Comparison of ENCODE assay signal across 9 cellular contexts in genomic region chr7:98870807-98871491, GRCh38. TPM values are rescaled to one million over a fixed set of nuclear protein-coding genes. Genes with fewer than 3 reads are reported as not detected.
DNase-seq lines count a peak whose midpoint lies in the region; ATAC-seq and TF ChIP-seq lines count a peak whose summit lies in the region.
"Had no signal": no experiment of that assay in that cellular context is flagged by ENCODE, and none has a peak within 500 bp of the region (broad histone marks: within the 10 kb centered on the region; RNA-seq: fewer than 3 reads in every experiment).

No MANE protein-coding gene starts in this region.

- peak overlapping the region; percentile 79 for H3K4me3 ChIP-seq in thoracic aorta
- peak overlapping the region in 1 of 2 donors; percentile 49 for H3K4me3 ChIP-seq in vagina

- H3K4me3 Mint-ChIP-seq in activated CD4-positive, alpha-beta memory T cell treated with anti-CD3 and anti-CD28 coated beads for 36 hours: peak overlapping the region; percentile 66
- no peak overlapping the region for H3K4me3 Mint-ChIP-seq in glutamatergic neuron (ENCODE audit: unreplicated experiment)

- H3K27me3 Mint-ChIP-seq in activated CD4-positive, alpha-beta memory T cell treated with anti-CD3 and anti-CD28 coated beads for 36 hours: peaks cover 13% of the 10 kb centered on the region
- peaks cover 10% of the 10 kb centered on the region for H3K27me3 Mint-ChIP-seq in glutamatergic neuron (ENCODE audit: unreplicated experiment)

- H3K36me3 Mint-ChIP-seq in activated CD4-positive, alpha-beta memory T cell treated with anti-CD3 and anti-CD28 coated beads for 36 hours: no peaks in the 10 kb centered on the region
- no peaks in the 10 kb centered on the region for H3K36me3 Mint-ChIP-seq in glutamatergic neuron (ENCODE audit: unreplicated experiment)

- H3K27ac Mint-ChIP-seq in activated CD4-positive, alpha-beta memory T cell treated with anti-CD3 and anti-CD28 coated beads for 36 hours: no peak overlapping the region
- no peak overlapping the region for H3K27ac Mint-ChIP-seq in glutamatergic neuron (ENCODE audit: unreplicated experiment)

- no peaks in the 10 kb centered on the region for H3K9me3 Mint-ChIP-seq in activated CD4-positive, alpha-beta memory T cell treated with anti-CD3 and anti-CD28 coated beads for 36 hours
- peaks cover 4% of the 10 kb centered on the region for H3K9me3 Mint-ChIP-seq in glutamatergic neuron (ENCODE audit: unreplicated experiment)

- H3K4me1 ChIP-seq in thoracic aorta (ENCODE audit: control insufficient read depth in 1 of 2, low read depth in 2 of 2) (peaks cover 19 to 40% of the 10 kb centered on the region in 2 donors), vagina (peaks cover 20% of the 10 kb centered on the region)

- H3K27me3 ChIP-seq in thoracic aorta (replicated peaks; ENCODE audit: insufficient read depth) (no peaks in the 10 kb centered on the region), vagina (no peaks in the 10 kb centered on the region)

- H3K4me1 Mint-ChIP-seq in activated CD4-positive, alpha-beta memory T cell treated with anti-CD3 and anti-CD28 coated beads for 36 hours (ENCODE audit: low read depth): peaks cover 2% of the 10 kb centered on the region
- H3K4me1 Mint-ChIP-seq in glutamatergic neuron (ENCODE audit: low read depth, unreplicated experiment): peaks cover 4% of the 10 kb centered on the region

- intact Hi-C loops in activated CD4-positive, alpha-beta memory T cell treated with anti-CD3 and anti-CD28 coated beads for 36 hours (cut with micrococcal nuclease): no loop called here
- intact Hi-C loops in vagina (cut with DNase I): no loop called here

- ATAC-seq in thoracic aorta (ENCODE audit: insufficient number of reproducible peaks, low FRiP score, low read depth) (no peak), HG02623 (IDR thresholded peaks at IDR 0.05; ENCODE audit: unreplicated experiment) (no peak)

- CTCF ChIA-PET in activated CD4-positive, alpha-beta memory T cell treated with anti-CD3 and anti-CD28 coated beads for 36 hours (lab: Charles Lee): interaction anchor here (1.0 to 4.1 kb wide), 3 partner anchors 20 to 39 kb away, joined by 3 to 20 read pairs (median 4); no protein-coding TSS in a partner anchor

- peak; percentile 45 for DNase-seq in activated effector memory CD4-positive, alpha-beta T cell treated with anti-CD3 and anti-CD28 coated beads, Interleukin-2, amount 50 U/mL, for 16 hours
- no peak for DNase-seq in activated effector memory CD4-positive, alpha-beta T cell treated with Interleukin-2 at 50 U/mL for 16 hours
- no peak for DNase-seq in activated CD4-positive, alpha-beta memory T cell treated with anti-CD3 and anti-CD28 coated beads for 36 hours
- DNase-seq in islet precursor cell (peak; percentile 53), thoracic aorta (ENCODE audit: low spot score) (no peak), glutamatergic neuron (no peak), vagina (ENCODE audit: extremely low spot score in 2 of 2) (no peak)

- no peaks in the 10 kb centered on the region for H3K9me3 ChIP-seq in thoracic aorta
- no peaks in the 10 kb centered on the region for H3K9me3 ChIP-seq in vagina

- POLR2A ChIA-PET in activated CD4-positive, alpha-beta memory T cell treated with anti-CD3 and anti-CD28 coated beads for 36 hours (lab: Charles Lee): interaction anchor here (1.4 kb wide), 1 partner anchor 9 kb away, joined by 3 read pairs; no protein-coding TSS in a partner anchor

- no peak for TF ChIP-seq POLR2A in vagina (IDR thresholded peaks at IDR 0.05)

- H3K36me3 ChIP-seq in thoracic aorta (no peaks in the 10 kb centered on the region), vagina (no peaks in the 10 kb centered on the region)

- no peak for TF ChIP-seq CTCF in thoracic aorta (IDR thresholded peaks at IDR 0.05)
- TF ChIP-seq CTCF in glutamatergic neuron (IDR thresholded peaks at IDR 0.05; ENCODE audit: partially characterized antibody, unreplicated experiment): no peak
- TF ChIP-seq CTCF in vagina (IDR thresholded peaks at IDR 0.05): no peak

- H3K27ac ChIP-seq in thoracic aorta: no peak overlapping the region
- no peak overlapping the region for H3K27ac ChIP-seq in vagina

RNA-seq across cellular contexts. Expression of gene TMEM130, which starts 1.1 kb away (rescaled TPM):
- not detected for total RNA-seq in activated CD4-positive, alpha-beta memory T cell treated with anti-CD3 and anti-CD28 coated beads for 36 hours
- total RNA-seq in thoracic aorta (10 to 100 TPM; 26.2 to 57.0 TPM), glutamatergic neuron (ENCODE audit: unreplicated experiment) (7.8 TPM), vagina (3.7 TPM)
- total RNA-seq: HT-29 had no signal

RNA-seq across cellular contexts. Expression of gene TRRAP, which starts 7.4 kb away (rescaled TPM):
- total RNA-seq in activated CD4-positive, alpha-beta memory T cell treated with anti-CD3 and anti-CD28 coated beads for 36 hours: 10 to 100 TPM; 44.3 to 48.7 TPM
- 10 to 100 TPM; 44.8 to 49.5 TPM for total RNA-seq in thoracic aorta
- total RNA-seq in glutamatergic neuron (ENCODE audit: unreplicated experiment): 68.7 TPM
- total RNA-seq in vagina: 39.3 TPM

Comparison
In these comparisons a context has a peak if more than half of its experiments do, and no peak if none do; other contexts are left out.
1. DNase-seq: peak in activated effector memory CD4-positive, alpha-beta T cell treated with anti-CD3 and anti-CD28 coated beads, Interleukin-2, amount 50 U/mL, for 16 hours (single experiment) and islet precursor cell (single experiment); none in activated effector memory CD4-positive, alpha-beta T cell treated with Interleukin-2 at 50 U/mL for 16 hours (single experiment), activated CD4-positive, alpha-beta memory T cell treated with anti-CD3 and anti-CD28 coated beads for 36 hours (single experiment), thoracic aorta (single experiment), glutamatergic neuron (single experiment) and vagina (0 of 2).